ENCODE assay signal across 1 cellular context in the genomic region with DNA sequence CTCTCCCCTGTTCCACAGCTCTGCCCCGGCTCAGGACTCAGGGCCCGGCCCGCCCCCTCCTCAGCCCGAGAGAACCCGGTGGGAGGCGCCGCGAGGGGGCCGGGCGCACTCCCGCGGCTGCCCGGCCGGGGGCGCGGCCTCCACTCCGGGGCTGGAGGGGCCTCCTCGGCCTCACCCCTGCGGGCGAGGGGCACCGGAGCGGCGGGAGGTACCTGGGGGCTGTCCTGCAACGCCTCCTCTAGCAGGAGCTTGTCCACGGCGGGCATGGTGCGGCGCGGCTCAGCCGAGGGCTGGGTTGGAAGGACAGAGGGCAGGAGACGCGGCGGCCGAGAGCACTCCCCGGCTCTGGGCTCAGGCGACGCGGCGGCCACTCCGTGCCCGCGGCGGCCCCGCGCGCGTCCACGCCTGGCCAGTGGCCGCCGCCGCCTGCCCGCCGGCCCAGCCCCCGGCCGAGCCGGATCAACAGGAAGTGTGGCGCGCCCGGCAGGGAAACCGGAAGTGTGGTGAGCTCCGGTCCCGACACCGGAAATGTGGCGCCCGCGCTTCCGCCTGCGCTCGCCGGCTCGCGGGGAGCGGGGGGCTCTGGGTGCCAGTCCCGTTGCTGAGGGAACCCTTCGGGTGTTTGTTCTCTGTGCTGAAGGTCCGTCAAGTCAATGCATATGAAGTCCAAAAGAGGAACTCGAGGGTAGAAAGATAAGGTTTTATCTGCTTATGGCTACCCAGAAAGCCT.
TF ChIP-seq lines count a peak whose summit lies in the region.

A gene with protein sequence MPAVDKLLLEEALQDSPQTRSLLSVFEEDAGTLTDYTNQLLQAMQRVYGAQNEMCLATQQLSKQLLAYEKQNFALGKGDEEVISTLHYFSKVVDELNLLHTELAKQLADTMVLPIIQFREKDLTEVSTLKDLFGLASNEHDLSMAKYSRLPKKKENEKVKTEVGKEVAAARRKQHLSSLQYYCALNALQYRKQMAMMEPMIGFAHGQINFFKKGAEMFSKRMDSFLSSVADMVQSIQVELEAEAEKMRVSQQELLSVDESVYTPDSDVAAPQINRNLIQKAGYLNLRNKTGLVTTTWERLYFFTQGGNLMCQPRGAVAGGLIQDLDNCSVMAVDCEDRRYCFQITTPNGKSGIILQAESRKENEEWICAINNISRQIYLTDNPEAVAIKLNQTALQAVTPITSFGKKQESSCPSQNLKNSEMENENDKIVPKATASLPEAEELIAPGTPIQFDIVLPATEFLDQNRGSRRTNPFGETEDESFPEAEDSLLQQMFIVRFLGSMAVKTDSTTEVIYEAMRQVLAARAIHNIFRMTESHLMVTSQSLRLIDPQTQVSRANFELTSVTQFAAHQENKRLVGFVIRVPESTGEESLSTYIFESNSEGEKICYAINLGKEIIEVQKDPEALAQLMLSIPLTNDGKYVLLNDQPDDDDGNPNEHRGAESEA (minus strand): TSS at position 428 of the 730 bp plus-strand sequence. CDS start 162 bp downstream, at position 266.

TF ChIP-seq in K562, 482 proteins besides CTCF, POLR2A, EP300 and RAD21 (continued from another document and continues in another):
- TF ChIP-seq, protein P1, sequence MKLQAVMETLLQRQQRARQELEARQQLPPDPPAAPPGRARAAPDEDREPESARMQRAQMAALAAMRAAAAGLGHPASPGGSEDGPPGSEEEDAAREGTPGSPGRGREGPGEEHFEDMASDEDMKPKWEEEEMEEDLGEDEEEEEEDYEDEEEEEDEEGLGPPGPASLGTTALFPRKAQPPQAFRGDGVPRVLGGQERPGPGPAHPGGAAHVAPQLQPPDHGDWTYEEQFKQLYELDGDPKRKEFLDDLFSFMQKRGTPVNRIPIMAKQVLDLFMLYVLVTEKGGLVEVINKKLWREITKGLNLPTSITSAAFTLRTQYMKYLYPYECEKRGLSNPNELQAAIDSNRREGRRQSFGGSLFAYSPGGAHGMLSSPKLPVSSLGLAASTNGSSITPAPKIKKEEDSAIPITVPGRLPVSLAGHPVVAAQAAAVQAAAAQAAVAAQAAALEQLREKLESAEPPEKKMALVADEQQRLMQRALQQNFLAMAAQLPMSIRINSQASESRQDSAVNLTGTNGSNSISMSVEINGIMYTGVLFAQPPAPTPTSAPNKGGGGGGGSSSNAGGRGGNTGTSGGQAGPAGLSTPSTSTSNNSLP (IDR thresholded peaks at IDR 0.05; ENCODE audit: borderline replicate concordance, low read depth, low read length) = no peak
- TF ChIP-seq, protein P2, sequence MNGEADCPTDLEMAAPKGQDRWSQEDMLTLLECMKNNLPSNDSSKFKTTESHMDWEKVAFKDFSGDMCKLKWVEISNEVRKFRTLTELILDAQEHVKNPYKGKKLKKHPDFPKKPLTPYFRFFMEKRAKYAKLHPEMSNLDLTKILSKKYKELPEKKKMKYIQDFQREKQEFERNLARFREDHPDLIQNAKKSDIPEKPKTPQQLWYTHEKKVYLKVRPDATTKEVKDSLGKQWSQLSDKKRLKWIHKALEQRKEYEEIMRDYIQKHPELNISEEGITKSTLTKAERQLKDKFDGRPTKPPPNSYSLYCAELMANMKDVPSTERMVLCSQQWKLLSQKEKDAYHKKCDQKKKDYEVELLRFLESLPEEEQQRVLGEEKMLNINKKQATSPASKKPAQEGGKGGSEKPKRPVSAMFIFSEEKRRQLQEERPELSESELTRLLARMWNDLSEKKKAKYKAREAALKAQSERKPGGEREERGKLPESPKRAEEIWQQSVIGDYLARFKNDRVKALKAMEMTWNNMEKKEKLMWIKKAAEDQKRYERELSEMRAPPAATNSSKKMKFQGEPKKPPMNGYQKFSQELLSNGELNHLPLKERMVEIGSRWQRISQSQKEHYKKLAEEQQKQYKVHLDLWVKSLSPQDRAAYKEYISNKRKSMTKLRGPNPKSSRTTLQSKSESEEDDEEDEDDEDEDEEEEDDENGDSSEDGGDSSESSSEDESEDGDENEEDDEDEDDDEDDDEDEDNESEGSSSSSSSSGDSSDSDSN (IDR thresholded peaks at IDR 0.05; ENCODE audit: borderline replicate concordance in 1 of 2, low read depth in 2 of 2, low read length in 2 of 2) = 0 out of 4 replicates have a peak, but pooled peaks of 1 of the 2 experiments have one; percentile 26
- TF ChIP-seq, protein P3, sequence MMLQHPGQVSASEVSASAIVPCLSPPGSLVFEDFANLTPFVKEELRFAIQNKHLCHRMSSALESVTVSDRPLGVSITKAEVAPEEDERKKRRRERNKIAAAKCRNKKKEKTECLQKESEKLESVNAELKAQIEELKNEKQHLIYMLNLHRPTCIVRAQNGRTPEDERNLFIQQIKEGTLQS (IDR thresholded peaks at IDR 0.05) = no peak
- TF ChIP-seq, protein P3 (CRISPR knock-in tag; conservative IDR thresholded peaks at IDR 0.05) = no peak
- TF ChIP-seq ZNF764 (CRISPR knock-in tag; IDR thresholded peaks at IDR 0.05; ENCODE audit: low read depth) (0 out of 2 replicates have a peak, but pooled peaks have one; percentile 40), ZNF316 (IDR thresholded peaks at IDR 0.05) (no peak), HNRNPUL1 (IDR thresholded peaks at IDR 0.05; ENCODE audit: low read length) (no peak), YBX1 (IDR thresholded peaks at IDR 0.05) (no peak), SMARCB1 (IDR thresholded peaks at IDR 0.05; ENCODE audit: insufficient read length, low read depth) (no peak), RBM25 (IDR thresholded peaks at IDR 0.05; ENCODE audit: low read depth, low read length, severe bottlenecking) (no peak), ZBTB1 (CRISPR knock-in tag; IDR thresholded peaks at IDR 0.05; ENCODE audit: borderline replicate concordance, low read depth) (no peak), EP400 (IDR thresholded peaks at IDR 0.05) (peak; percentile 33; the same call in 1 of the 2 replicates), ZNF695 (CRISPR knock-in tag; IDR thresholded peaks at IDR 0.05) (no peak), TCFL5 (CRISPR knock-in tag; conservative IDR thresholded peaks at IDR 0.05) (no peak), NELFE (IDR thresholded peaks at IDR 0.05; ENCODE audit: insufficient read depth, insufficient read length) (no peak), MIER1 (IDR thresholded peaks at IDR 0.05; ENCODE audit: low read depth) (no peak), HNRNPL (IDR thresholded peaks at IDR 0.05; ENCODE audit: low read depth, low read length) (peak; percentile 98), HDAC2 (IDR thresholded peaks at IDR 0.05) (no peak; the same call in 1 of the 2 replicates), RUNX1 (IDR thresholded peaks at IDR 0.05; ENCODE audit: low read depth) (no peak), PURB (CRISPR knock-in tag; IDR thresholded peaks at IDR 0.05; ENCODE audit: low read depth) (no peak), ZZZ3 (IDR thresholded peaks at IDR 0.05) (no peak), NR2C2 (CRISPR knock-in tag; IDR thresholded peaks at IDR 0.05) (no peak), NR2C2 (tag; IDR thresholded peaks at IDR 0.05) (peak; percentile 85), TAF9B (IDR thresholded peaks at IDR 0.05; ENCODE audit: partially characterized antibody) (peak; percentile 36)
- TF ChIP-seq, protein P4, sequence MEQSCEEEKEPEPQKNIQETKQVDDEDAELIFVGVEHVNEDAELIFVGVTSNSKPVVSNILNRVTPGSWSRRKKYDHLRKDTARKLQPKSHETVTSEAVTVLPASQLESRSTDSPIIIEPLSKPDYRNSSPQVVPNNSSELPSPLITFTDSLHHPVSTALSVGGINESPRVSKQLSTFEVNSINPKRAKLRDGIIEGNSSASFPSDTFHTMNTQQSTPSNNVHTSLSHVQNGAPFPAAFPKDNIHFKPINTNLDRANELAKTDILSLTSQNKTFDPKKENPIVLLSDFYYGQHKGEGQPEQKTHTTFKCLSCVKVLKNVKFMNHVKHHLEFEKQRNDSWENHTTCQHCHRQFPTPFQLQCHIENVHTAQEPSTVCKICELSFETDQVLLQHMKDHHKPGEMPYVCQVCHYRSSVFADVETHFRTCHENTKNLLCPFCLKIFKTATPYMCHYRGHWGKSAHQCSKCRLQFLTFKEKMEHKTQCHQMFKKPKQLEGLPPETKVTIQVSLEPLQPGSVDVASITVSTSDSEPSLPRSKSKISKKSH (CRISPR knock-in tag; IDR thresholded peaks at IDR 0.05) = no peak
- TF ChIP-seq, protein P5, sequence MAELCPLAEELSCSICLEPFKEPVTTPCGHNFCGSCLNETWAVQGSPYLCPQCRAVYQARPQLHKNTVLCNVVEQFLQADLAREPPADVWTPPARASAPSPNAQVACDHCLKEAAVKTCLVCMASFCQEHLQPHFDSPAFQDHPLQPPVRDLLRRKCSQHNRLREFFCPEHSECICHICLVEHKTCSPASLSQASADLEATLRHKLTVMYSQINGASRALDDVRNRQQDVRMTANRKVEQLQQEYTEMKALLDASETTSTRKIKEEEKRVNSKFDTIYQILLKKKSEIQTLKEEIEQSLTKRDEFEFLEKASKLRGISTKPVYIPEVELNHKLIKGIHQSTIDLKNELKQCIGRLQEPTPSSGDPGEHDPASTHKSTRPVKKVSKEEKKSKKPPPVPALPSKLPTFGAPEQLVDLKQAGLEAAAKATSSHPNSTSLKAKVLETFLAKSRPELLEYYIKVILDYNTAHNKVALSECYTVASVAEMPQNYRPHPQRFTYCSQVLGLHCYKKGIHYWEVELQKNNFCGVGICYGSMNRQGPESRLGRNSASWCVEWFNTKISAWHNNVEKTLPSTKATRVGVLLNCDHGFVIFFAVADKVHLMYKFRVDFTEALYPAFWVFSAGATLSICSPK (IDR thresholded peaks at IDR 0.05; ENCODE audit: borderline replicate concordance) = no peak
- TF ChIP-seq, protein P6, sequence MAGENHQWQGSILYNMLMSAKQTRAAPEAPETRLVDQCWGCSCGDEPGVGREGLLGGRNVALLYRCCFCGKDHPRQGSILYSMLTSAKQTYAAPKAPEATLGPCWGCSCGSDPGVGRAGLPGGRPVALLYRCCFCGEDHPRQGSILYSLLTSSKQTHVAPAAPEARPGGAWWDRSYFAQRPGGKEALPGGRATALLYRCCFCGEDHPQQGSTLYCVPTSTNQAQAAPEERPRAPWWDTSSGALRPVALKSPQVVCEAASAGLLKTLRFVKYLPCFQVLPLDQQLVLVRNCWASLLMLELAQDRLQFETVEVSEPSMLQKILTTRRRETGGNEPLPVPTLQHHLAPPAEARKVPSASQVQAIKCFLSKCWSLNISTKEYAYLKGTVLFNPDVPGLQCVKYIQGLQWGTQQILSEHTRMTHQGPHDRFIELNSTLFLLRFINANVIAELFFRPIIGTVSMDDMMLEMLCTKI (IDR thresholded peaks at IDR 0.05; ENCODE audit: partially characterized antibody) = no peak
- TF ChIP-seq, protein P7, sequence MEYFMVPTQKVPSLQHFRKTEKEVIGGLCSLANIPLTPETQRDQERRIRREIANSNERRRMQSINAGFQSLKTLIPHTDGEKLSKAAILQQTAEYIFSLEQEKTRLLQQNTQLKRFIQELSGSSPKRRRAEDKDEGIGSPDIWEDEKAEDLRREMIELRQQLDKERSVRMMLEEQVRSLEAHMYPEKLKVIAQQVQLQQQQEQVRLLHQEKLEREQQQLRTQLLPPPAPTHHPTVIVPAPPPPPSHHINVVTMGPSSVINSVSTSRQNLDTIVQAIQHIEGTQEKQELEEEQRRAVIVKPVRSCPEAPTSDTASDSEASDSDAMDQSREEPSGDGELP (CRISPR knock-in tag; IDR thresholded peaks at IDR 0.05; ENCODE audit: borderline replicate concordance) = no peak
- TF ChIP-seq, protein P8, sequence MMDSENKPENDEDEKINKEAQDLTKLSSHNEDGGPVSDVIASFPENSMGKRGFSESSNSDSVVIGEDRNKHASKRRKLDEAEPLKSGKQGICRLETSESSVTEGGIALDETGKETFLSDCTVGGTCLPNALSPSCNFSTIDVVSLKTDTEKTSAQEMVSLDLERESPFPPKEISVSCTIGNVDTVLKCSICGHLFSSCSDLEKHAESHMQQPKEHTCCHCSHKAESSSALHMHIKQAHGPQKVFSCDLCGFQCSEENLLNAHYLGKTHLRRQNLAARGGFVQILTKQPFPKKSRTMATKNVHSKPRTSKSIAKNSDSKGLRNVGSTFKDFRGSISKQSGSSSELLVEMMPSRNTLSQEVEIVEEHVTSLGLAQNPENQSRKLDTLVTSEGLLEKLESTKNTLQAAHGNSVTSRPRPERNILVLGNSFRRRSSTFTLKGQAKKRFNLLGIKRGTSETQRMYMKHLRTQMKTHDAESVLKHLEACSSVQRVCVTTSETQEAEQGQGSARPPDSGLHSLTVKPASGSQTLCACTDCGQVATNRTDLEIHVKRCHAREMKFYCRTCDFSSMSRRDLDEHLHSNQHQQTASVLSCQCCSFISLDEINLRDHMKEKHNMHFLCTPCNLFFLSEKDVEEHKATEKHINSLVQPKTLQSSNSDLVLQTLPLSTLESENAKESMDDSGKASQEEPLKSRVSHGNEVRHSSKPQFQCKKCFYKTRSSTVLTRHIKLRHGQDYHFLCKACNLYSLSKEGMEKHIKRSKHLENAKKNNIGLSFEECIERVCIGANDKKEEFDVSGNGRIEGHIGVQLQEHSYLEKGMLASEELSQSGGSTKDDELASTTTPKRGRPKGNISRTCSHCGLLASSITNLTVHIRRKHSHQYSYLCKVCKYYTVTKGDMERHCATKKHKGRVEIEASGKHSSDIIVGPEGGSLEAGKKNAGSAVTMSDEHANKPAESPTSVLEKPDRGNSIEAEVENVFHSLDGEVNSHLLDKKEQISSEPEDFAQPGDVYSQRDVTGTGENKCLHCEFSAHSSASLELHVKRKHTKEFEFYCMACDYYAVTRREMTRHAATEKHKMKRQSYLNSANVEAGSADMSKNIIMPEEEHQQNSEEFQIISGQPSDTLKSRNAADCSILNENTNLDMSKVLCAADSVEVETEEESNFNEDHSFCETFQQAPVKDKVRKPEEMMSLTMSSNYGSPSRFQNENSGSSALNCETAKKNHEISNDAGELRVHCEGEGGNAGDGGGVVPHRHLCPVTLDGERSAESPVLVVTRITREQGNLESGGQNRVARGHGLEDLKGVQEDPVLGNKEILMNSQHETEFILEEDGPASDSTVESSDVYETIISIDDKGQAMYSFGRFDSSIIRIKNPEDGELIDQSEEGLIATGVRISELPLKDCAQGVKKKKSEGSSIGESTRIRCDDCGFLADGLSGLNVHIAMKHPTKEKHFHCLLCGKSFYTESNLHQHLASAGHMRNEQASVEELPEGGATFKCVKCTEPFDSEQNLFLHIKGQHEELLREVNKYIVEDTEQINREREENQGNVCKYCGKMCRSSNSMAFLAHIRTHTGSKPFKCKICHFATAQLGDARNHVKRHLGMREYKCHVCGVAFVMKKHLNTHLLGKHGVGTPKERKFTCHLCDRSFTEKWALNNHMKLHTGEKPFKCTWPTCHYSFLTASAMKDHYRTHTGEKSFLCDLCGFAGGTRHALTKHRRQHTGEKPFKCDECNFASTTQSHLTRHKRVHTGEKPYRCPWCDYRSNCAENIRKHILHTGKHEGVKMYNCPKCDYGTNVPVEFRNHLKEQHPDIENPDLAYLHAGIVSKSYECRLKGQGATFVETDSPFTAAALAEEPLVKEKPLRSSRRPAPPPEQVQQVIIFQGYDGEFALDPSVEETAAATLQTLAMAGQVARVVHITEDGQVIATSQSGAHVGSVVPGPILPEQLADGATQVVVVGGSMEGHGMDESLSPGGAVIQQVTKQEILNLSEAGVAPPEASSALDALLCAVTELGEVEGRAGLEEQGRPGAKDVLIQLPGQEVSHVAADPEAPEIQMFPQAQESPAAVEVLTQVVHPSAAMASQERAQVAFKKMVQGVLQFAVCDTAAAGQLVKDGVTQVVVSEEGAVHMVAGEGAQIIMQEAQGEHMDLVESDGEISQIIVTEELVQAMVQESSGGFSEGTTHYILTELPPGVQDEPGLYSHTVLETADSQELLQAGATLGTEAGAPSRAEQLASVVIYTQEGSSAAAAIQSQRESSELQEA (IDR thresholded peaks at IDR 0.05; ENCODE audit: low read depth) = no peak
